Comparison of ENCODE assay signal across 2 cellular contexts in genomic region chr7:127254163-127254684, GRCh38.
TF ChIP-seq lines count a peak whose summit lies in the region.

No MANE protein-coding gene starts in this region.

TF ChIP-seq in SK-N-SH, 30 proteins besides CTCF, POLR2A, EP300 and RAD21 (continued from another document):
- TF ChIP-seq IRF3 (IDR thresholded peaks at IDR 0.05; ENCODE audit: low read depth, low read length) (no peak), POLR2AphosphoS5 (IDR thresholded peaks at IDR 0.05; ENCODE audit: low read depth, low read length) (no peak), ZBTB33 (IDR thresholded peaks at IDR 0.05; ENCODE audit: borderline replicate concordance, low read depth) (no peak), RCOR1 (IDR thresholded peaks at IDR 0.05; ENCODE audit: low read length) (no peak), MEF2A (IDR thresholded peaks at IDR 0.05; ENCODE audit: borderline replicate concordance, low read depth) (no peak), PBX3 (IDR thresholded peaks at IDR 0.05) (no peak), TEAD4 (IDR thresholded peaks at IDR 0.05; ENCODE audit: borderline replicate concordance, insufficient read depth) (no peak), NFIC (IDR thresholded peaks at IDR 0.05; ENCODE audit: borderline replicate concordance) (no peak), FOSL2 (IDR thresholded peaks at IDR 0.05; ENCODE audit: borderline replicate concordance, low read depth) (no peak), TAF1 (IDR thresholded peaks at IDR 0.05; ENCODE audit: borderline replicate concordance, low read depth, low read length) (no peak), FOXJ3 (CRISPR knock-in tag; IDR thresholded peaks at IDR 0.05) (no peak)

TF ChIP-seq in SK-N-SH treated with all-trans-retinoic acid at 6 μM for 48 hours, 23 proteins besides CTCF, POLR2A, EP300 and RAD21 (continued from another document):
- no peak for TF ChIP-seq PATZ1 (CRISPR knock-in tag; IDR thresholded peaks at IDR 0.05; ENCODE audit: borderline replicate concordance)
- no peak for TF ChIP-seq ZNF565 (CRISPR knock-in tag; conservative IDR thresholded peaks at IDR 0.05; ENCODE audit: low read depth)
- TF ChIP-seq CSRNP3 (CRISPR knock-in tag; IDR thresholded peaks at IDR 0.05) = no peak
- TF ChIP-seq ARNTL (CRISPR knock-in tag; IDR thresholded peaks at IDR 0.05; ENCODE audit: borderline replicate concordance, low read depth) = no peak
- no peak for TF ChIP-seq ISL1 (CRISPR knock-in tag; IDR thresholded peaks at IDR 0.05)
- TF ChIP-seq ZNF70 (CRISPR knock-in tag; IDR thresholded peaks at IDR 0.05) = no peak
- no peak for TF ChIP-seq BACH2 (CRISPR knock-in tag; IDR thresholded peaks at IDR 0.05; ENCODE audit: borderline replicate concordance)
- no peak for TF ChIP-seq OSR1 (CRISPR knock-in tag; IDR thresholded peaks at IDR 0.05)
- TF ChIP-seq ZFP30 (CRISPR knock-in tag; IDR thresholded peaks at IDR 0.05) = no peak
TF ChIP-seq in SK-N-SH treated with all-trans-retinoic acid at 6 μM for 48 hours: peak in this region for 0.
